Comparison of ENCODE assay signal across 11 cellular contexts in the genomic region with DNA sequence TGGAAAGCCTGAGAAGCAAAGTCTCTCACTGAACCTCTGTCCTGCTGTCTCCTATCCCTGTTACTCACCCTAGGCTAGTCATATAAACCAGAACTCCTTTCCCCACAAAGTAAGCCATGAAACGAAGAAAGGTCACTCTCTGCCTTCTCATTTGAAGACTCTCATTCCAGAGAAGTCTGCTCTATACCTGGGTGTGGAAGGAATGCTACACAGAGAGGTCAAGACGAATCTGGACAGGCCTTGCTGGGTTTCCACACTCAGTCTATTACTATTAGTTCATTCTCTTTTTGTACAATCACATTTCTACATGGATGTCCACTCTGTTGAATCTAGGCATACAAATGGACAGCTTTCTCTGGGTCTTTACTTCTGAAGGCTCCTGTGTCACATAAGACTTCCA.
"Had no signal": no experiment of that assay in that cellular context is flagged by ENCODE, and none has a peak within 500 bp of the region (broad histone marks: within the 10 kb centered on the region; RNA-seq: fewer than 3 reads in every experiment).

No MANE protein-coding gene starts in this region.

- H3K9me3 Mint-ChIP-seq: activated B cell treated with CpG ODN at 0.5 μM for 24 hours; activated T-cell treated with anti-CD3 and anti-CD28 coated beads, Interleukin-2, amount 50 U/mL, for 4 hours; stimulated activated memory B cell treated with anti-CD40 and anti-IgM and Interleukin-4, amounts not matched to agents 10 μg/mL and 1 μg/mL and 100 μg/mL, for 72 hours had no signal

- H3K27me3 Mint-ChIP-seq: activated B cell treated with CpG ODN at 0.5 μM for 24 hours; stimulated activated memory B cell treated with anti-CD40 and anti-IgM and Interleukin-4, amounts not matched to agents 10 μg/mL and 1 μg/mL and 100 μg/mL, for 72 hours had no signal

- DNase-seq: activated B cell treated with CpG ODN at 0.5 μM for 24 hours; activated gamma-delta T cell; activated T-cell treated with anti-CD3 and anti-CD28 coated beads, Interleukin-2, amount 50 U/mL, for 4 hours; kidney glomerular epithelial cell; small intestine had no signal

- H3K4me3 ChIP-seq: cardiac muscle cell, gastroesophageal sphincter, right atrium auricular region, tibial nerve had no signal

- H3K36me3 ChIP-seq: cardiac muscle cell, gastroesophageal sphincter, right atrium auricular region, tibial nerve had no signal

- H3K9me3 ChIP-seq: gastroesophageal sphincter, tibial nerve had no signal

- H3K27me3 ChIP-seq: cardiac muscle cell, gastroesophageal sphincter, right atrium auricular region, tibial nerve had no signal

- ATAC-seq: activated T-cell treated with anti-CD3 and anti-CD28 coated beads, Interleukin-2, amount 50 U/mL, for 4 hours; gastroesophageal sphincter; stimulated activated memory B cell treated with anti-CD40 and anti-IgM and Interleukin-4, amounts not matched to agents 10 μg/mL and 1 μg/mL and 100 μg/mL, for 72 hours had no signal

- H3K27ac Mint-ChIP-seq: activated B cell treated with CpG ODN at 0.5 μM for 24 hours; stimulated activated memory B cell treated with anti-CD40 and anti-IgM and Interleukin-4, amounts not matched to agents 10 μg/mL and 1 μg/mL and 100 μg/mL, for 72 hours; T-helper 1 cell treated with Interleukin-12 subunit alpha and Interleukin-12 subunit beta and Interleukin-4 antibody, amounts not matched to agents 30 μg/mL and 1 μg/mL, for 36 hours had no signal

- H3K4me3 Mint-ChIP-seq: activated B cell treated with CpG ODN at 0.5 μM for 24 hours; activated T-cell treated with anti-CD3 and anti-CD28 coated beads, Interleukin-2, amount 50 U/mL, for 4 hours; stimulated activated memory B cell treated with anti-CD40 and anti-IgM and Interleukin-4, amounts not matched to agents 10 μg/mL and 1 μg/mL and 100 μg/mL, for 72 hours; T-helper 1 cell treated with Interleukin-12 subunit alpha and Interleukin-12 subunit beta and Interleukin-4 antibody, amounts not matched to agents 30 μg/mL and 1 μg/mL, for 36 hours had no signal

- H3K27ac ChIP-seq: cardiac muscle cell, right atrium auricular region, tibial nerve had no signal
